13 cellular contexts compared by ENCODE assay signal in genomic region chr3:49690856-49691255, GRCh38. TPM values are rescaled to one million over a fixed set of nuclear protein-coding genes. Genes with fewer than 3 reads are reported as not detected.
DNase-seq lines count a peak whose midpoint lies in the region; ATAC-seq, FAIRE-seq and TF ChIP-seq lines count a peak whose summit lies in the region.
"Not testable (repeated sequence)": the region's sequence is repeated elsewhere in the genome, so short reads cannot be mapped to it uniquely, and the experiment has no call there.
"Had no signal": no experiment of that assay in that cellular context is flagged by ENCODE, and none has a peak within 500 bp of the region (broad histone marks: within the 10 kb centered on the region; RNA-seq: fewer than 3 reads in every experiment).

No MANE protein-coding gene starts in this region.

- not testable (repeated sequence) for H3K4me1 ChIP-seq in IMR-90 (ENCODE audit: control insufficient read depth, insufficient read depth, low read length)
- H3K4me1 ChIP-seq in K562 (replicated peaks in 1 of 2; ENCODE audit: control insufficient read depth in 2 of 2, insufficient read depth in 2 of 2, low read length in 2 of 2): peaks cover 6 to 33% of the 10 kb centered on the region in 2 experiments; a peak in 4 of 5 replicates
- peaks cover 60% of the 10 kb centered on the region for H3K4me1 ChIP-seq in left ventricle myocardium inferior

- not testable (repeated sequence) for ATAC-seq in CD4-positive, alpha-beta T cell (ENCODE audit: poor library complexity); IMR-90 (ENCODE audit: low read depth); activated T-cell treated with anti-CD3 and anti-CD28 coated beads, Interleukin-2, amount 50 U/mL, for 4 hours; K562; stimulated activated naive B cell treated with anti-CD40 and anti-IgM and Interleukin-4, amounts not matched to agents 10 μg/mL and 1 μg/mL and 100 μg/mL, for 72 hours (replicated peaks)

- H3K18ac ChIP-seq in IMR-90 (ENCODE audit: low read depth, low read length): not testable (repeated sequence)

- H3K4me3 Mint-ChIP-seq in CD4-positive, alpha-beta T cell: peak overlapping the region; percentile 97
- peak overlapping the region; percentile 95 for H3K4me3 Mint-ChIP-seq in T-helper 1 cell treated with Interleukin-12 subunit alpha and Interleukin-12 subunit beta and Interleukin-4 antibody, amounts not matched to agents 30 μg/mL and 1 μg/mL, for 36 hours
- H3K4me3 Mint-ChIP-seq in activated T-cell treated with anti-CD3 and anti-CD28 coated beads, Interleukin-2, amount 50 U/mL, for 4 hours: peak overlapping the region; percentile 97
- H3K4me3 Mint-ChIP-seq in nephron progenitor cell: peak overlapping the region; percentile 94
- H3K4me3 Mint-ChIP-seq in stimulated activated naive B cell treated with anti-CD40 and anti-IgM and Interleukin-4, amounts not matched to agents 10 μg/mL and 1 μg/mL and 100 μg/mL, for 72 hours: peak overlapping the region; percentile 19 to 98

- not testable (repeated sequence) for H3K9me1 ChIP-seq in IMR-90 (ENCODE audit: insufficient read depth, low read length); K562 (ENCODE audit: control insufficient read depth, insufficient read depth, low read length)

- DNase-seq in CD4-positive, alpha-beta T cell; IMR-90; activated T-cell treated with anti-CD3 and anti-CD28 coated beads, Interleukin-2, amount 50 U/mL, for 4 hours; K562 (ENCODE audit: extremely low read depth in 1 of 4, low spot score in 3 of 4); left ventricle myocardium inferior; nephron progenitor cell; stimulated activated naive B cell treated with anti-CD40 and anti-IgM and Interleukin-4, amounts not matched to agents 10 μg/mL and 1 μg/mL and 100 μg/mL, for 72 hours: not testable (repeated sequence)

- H4K5ac ChIP-seq in IMR-90 (ENCODE audit: low read depth, low read length): not testable (repeated sequence)

- not testable (repeated sequence) for H2BK20ac ChIP-seq in IMR-90 (ENCODE audit: low read depth, low read length)

- not testable (repeated sequence) for H3K4me3 ChIP-seq in IMR-90 (ENCODE audit: insufficient read depth, low read depth, low read length); K562
- peak overlapping the region; percentile 88 for H3K4me3 ChIP-seq in left ventricle myocardium inferior

- intact Hi-C loops in CD4-positive, alpha-beta T cell (cut with DNase I, micrococcal nuclease); IMR-90 (cut with micrococcal nuclease); K562 (cut with micrococcal nuclease); left ventricle myocardium inferior (cut with micrococcal nuclease): not testable (repeated sequence)

- H3K4me2 ChIP-seq in IMR-90 (ENCODE audit: low read depth, low read length) (0 out of 2 replicates have a peak overlapping the region, but pooled peaks have one; percentile 13), K562 (ENCODE audit: insufficient read depth, low read length) (peak overlapping the region; percentile 81; the same call in 1 of the 2 replicates)

- not testable (repeated sequence) for H4K91ac ChIP-seq in IMR-90 (ENCODE audit: insufficient read depth, low read depth, low read length)

- not testable (repeated sequence) for H4K8ac ChIP-seq in IMR-90 (ENCODE audit: low read depth in 2 of 2, low read length in 2 of 2)

- H3K9me3 ChIP-seq in CD4-positive, alpha-beta T cell (ENCODE audit: control insufficient read depth, low read length); IMR-90 (ENCODE audit: control insufficient read depth, insufficient read depth, low read length); K562 (replicated peaks; ENCODE audit: control insufficient read depth, insufficient read depth, low read depth, low read length); left ventricle myocardium inferior (replicated peaks): not testable (repeated sequence)

- not testable (repeated sequence) for H3K9ac ChIP-seq in IMR-90 (ENCODE audit: low read depth, low read length)
- peak overlapping the region in 1 of 2 experiments; percentile 68; a peak in 1 of 4 replicates for H3K9ac ChIP-seq in K562 (ENCODE audit: insufficient read depth in 1 of 2, low read depth in 2 of 2, low read length in 2 of 2)

- no CpG with 5 or more reads among the region's 3 CpGs for WGBS in IMR-90 (ENCODE audit: extremely low coverage in 2 of 2, insufficient read length in 1 of 2), 2 experiments
- WGBS in K562 (ENCODE audit: insufficient coverage, low coverage, missing lambda C conversion rate): 100% methylated on average over 1 of the region's 3 CpGs

- not testable (repeated sequence) for TF ChIP-seq CTCF in CD4-positive, alpha-beta T cell (IDR thresholded peaks at IDR 0.05); IMR-90 (conservative IDR thresholded peaks at IDR 0.05; ENCODE audit: low read depth, low read length); K562 (IDR thresholded peaks at IDR 0.05 in 2 of 3, conservative IDR thresholded peaks at IDR 0.05 in 1 of 3; ENCODE audit: insufficient read depth in 2 of 3, low read depth in 1 of 3, low read length in 3 of 3); left ventricle myocardium inferior (IDR thresholded peaks at IDR 0.05; ENCODE audit: borderline replicate concordance); nephron progenitor cell (IDR thresholded peaks at IDR 0.05)

- H3K27me3 ChIP-seq in CD4-positive, alpha-beta T cell (ENCODE audit: control insufficient read depth, insufficient read depth, low read length); IMR-90 (ENCODE audit: control insufficient read depth, insufficient read depth, low read length); K562 (ENCODE audit: control insufficient read depth in 2 of 2, insufficient read depth in 2 of 2, low read length in 2 of 2): not testable (repeated sequence)
- H3K27me3 ChIP-seq in left ventricle myocardium inferior (ENCODE audit: low read depth): peaks cover 14% of the 10 kb centered on the region

- dilution Hi-C loops in IMR-90 (cut with HindIII; ENCODE audit: low sequenced_read_pairs, unreplicated experiment): not testable (repeated sequence)

- not testable (repeated sequence) for H2BK120ac ChIP-seq in IMR-90 (ENCODE audit: low read depth, low read length)

- peaks cover 12% of the 10 kb centered on the region for H3K36me3 Mint-ChIP-seq in CD4-positive, alpha-beta T cell (ENCODE audit: low read depth)
- H3K36me3 Mint-ChIP-seq in T-helper 1 cell treated with Interleukin-12 subunit alpha and Interleukin-12 subunit beta and Interleukin-4 antibody, amounts not matched to agents 30 μg/mL and 1 μg/mL, for 36 hours (ENCODE audit: low read depth); activated T-cell treated with anti-CD3 and anti-CD28 coated beads, Interleukin-2, amount 50 U/mL, for 4 hours (ENCODE audit: insufficient read depth); nephron progenitor cell (ENCODE audit: low read depth); stimulated activated naive B cell treated with anti-CD40 and anti-IgM and Interleukin-4, amounts not matched to agents 10 μg/mL and 1 μg/mL and 100 μg/mL, for 72 hours: not testable (repeated sequence)

- not testable (repeated sequence) for H3K27ac ChIP-seq in CD4-positive, alpha-beta T cell (ENCODE audit: low read depth, low read length); IMR-90 (ENCODE audit: insufficient read depth, low read length); K562 (ENCODE audit: extremely low read depth, low read depth, low read length); left ventricle myocardium inferior (replicated peaks)

- H3K56ac ChIP-seq in IMR-90 (ENCODE audit: extremely low read depth, insufficient read depth, low read length): not testable (repeated sequence)

- H3K36me3 ChIP-seq in IMR-90 (ENCODE audit: control insufficient read depth, insufficient read depth, low read length); K562 (ENCODE audit: control insufficient read depth, insufficient read depth, low read length); left ventricle myocardium inferior: not testable (repeated sequence)

- H2AK5ac ChIP-seq in IMR-90 (ENCODE audit: low read depth, low read length): not testable (repeated sequence)

- not testable (repeated sequence) for TF ChIP-seq RAD21 in IMR-90 (IDR thresholded peaks at IDR 0.05; ENCODE audit: low read length); K562 (CRISPR knock-in tag; conservative IDR thresholded peaks at IDR 0.05 in 1 of 2, IDR thresholded peaks at IDR 0.05 in 1 of 2)

- H3K79me2 ChIP-seq in K562 (ENCODE audit: control insufficient read depth, insufficient read depth, low read length): peaks cover 26% of the 10 kb centered on the region

- not testable (repeated sequence) for TF ChIP-seq EP300 in K562 (IDR thresholded peaks at IDR 0.05; ENCODE audit: low read length)

- in situ Hi-C loops in IMR-90 (cut with MboI; ENCODE audit: low sequenced_read_pairs); K562 (cut with MboI): not testable (repeated sequence)

- not testable (repeated sequence) for H2BK15ac ChIP-seq in IMR-90 (ENCODE audit: low read depth, low read length)

- not testable (repeated sequence) for TF ChIP-seq POLR2A in IMR-90 (IDR thresholded peaks at IDR 0.05; ENCODE audit: low read depth, low read length); K562 (conservative IDR thresholded peaks at IDR 0.05)

- not testable (repeated sequence) for H3K9me3 Mint-ChIP-seq in CD4-positive, alpha-beta T cell; T-helper 1 cell treated with Interleukin-12 subunit alpha and Interleukin-12 subunit beta and Interleukin-4 antibody, amounts not matched to agents 30 μg/mL and 1 μg/mL, for 36 hours; activated T-cell treated with anti-CD3 and anti-CD28 coated beads, Interleukin-2, amount 50 U/mL, for 4 hours; nephron progenitor cell; stimulated activated naive B cell treated with anti-CD40 and anti-IgM and Interleukin-4, amounts not matched to agents 10 μg/mL and 1 μg/mL and 100 μg/mL, for 72 hours

- not testable (repeated sequence) for H2AK9ac ChIP-seq in IMR-90 (replicated peaks; ENCODE audit: low read depth, low read length, poor library complexity)

- not testable (repeated sequence) for H2AFZ ChIP-seq in IMR-90 (replicated peaks; ENCODE audit: low read length, poor library complexity); K562 (ENCODE audit: low read depth, low read length)

- H3K4ac ChIP-seq in IMR-90 (ENCODE audit: low read depth, low read length): not testable (repeated sequence)

- not testable (repeated sequence) for FAIRE-seq in K562 (lab: Jason Lieb, UNC)

- H3K27ac Mint-ChIP-seq in CD4-positive, alpha-beta T cell: peak overlapping the region; percentile 5
- H3K27ac Mint-ChIP-seq in T-helper 1 cell treated with Interleukin-12 subunit alpha and Interleukin-12 subunit beta and Interleukin-4 antibody, amounts not matched to agents 30 μg/mL and 1 μg/mL, for 36 hours; nephron progenitor cell: not testable (repeated sequence)
- H3K27ac Mint-ChIP-seq in stimulated activated naive B cell treated with anti-CD40 and anti-IgM and Interleukin-4, amounts not matched to agents 10 μg/mL and 1 μg/mL and 100 μg/mL, for 72 hours: peak overlapping the region; percentile 25

- H3K4me1 Mint-ChIP-seq in CD4-positive, alpha-beta T cell (ENCODE audit: low read depth): peaks cover 43% of the 10 kb centered on the region
- H3K4me1 Mint-ChIP-seq in T-helper 1 cell treated with Interleukin-12 subunit alpha and Interleukin-12 subunit beta and Interleukin-4 antibody, amounts not matched to agents 30 μg/mL and 1 μg/mL, for 36 hours (ENCODE audit: low read depth): peaks cover 20% of the 10 kb centered on the region
- peaks cover 38% of the 10 kb centered on the region for H3K4me1 Mint-ChIP-seq in activated T-cell treated with anti-CD3 and anti-CD28 coated beads, Interleukin-2, amount 50 U/mL, for 4 hours (ENCODE audit: low read depth)
- peaks cover 48% of the 10 kb centered on the region for H3K4me1 Mint-ChIP-seq in nephron progenitor cell
- peaks cover 24 to 56% of the 10 kb centered on the region in 2 donors for H3K4me1 Mint-ChIP-seq in stimulated activated naive B cell treated with anti-CD40 and anti-IgM and Interleukin-4, amounts not matched to agents 10 μg/mL and 1 μg/mL and 100 μg/mL, for 72 hours

- POLR2A ChIA-PET in CD4-positive, alpha-beta T cell (lab: Charles Lee); IMR-90 (lab: Charles Lee; ENCODE audit: unreplicated experiment): not testable (repeated sequence)
- POLR2A ChIA-PET in K562 (lab: Yijun Ruan, JAX): interaction anchor here (0.8 kb wide), 1 partner anchor 151 kb away, joined by 4 read pairs; no protein-coding TSS in a partner anchor

- not testable (repeated sequence) for H3K14ac ChIP-seq in IMR-90 (replicated peaks; ENCODE audit: low read depth, low read length)

- H3K27me3 Mint-ChIP-seq in CD4-positive, alpha-beta T cell; T-helper 1 cell treated with Interleukin-12 subunit alpha and Interleukin-12 subunit beta and Interleukin-4 antibody, amounts not matched to agents 30 μg/mL and 1 μg/mL, for 36 hours (ENCODE audit: low read depth); activated T-cell treated with anti-CD3 and anti-CD28 coated beads, Interleukin-2, amount 50 U/mL, for 4 hours (ENCODE audit: low read depth); nephron progenitor cell (ENCODE audit: low read depth, poor library complexity); stimulated activated naive B cell treated with anti-CD40 and anti-IgM and Interleukin-4, amounts not matched to agents 10 μg/mL and 1 μg/mL and 100 μg/mL, for 72 hours: not testable (repeated sequence)

- CTCF ChIA-PET in CD4-positive, alpha-beta T cell (lab: Charles Lee); IMR-90 (lab: Yijun Ruan, JAX); K562 (lab: Yijun Ruan, JAX; ENCODE audit: low intra/inter-chr PET ratio): not testable (repeated sequence)

- peaks cover 7 to 36% of the 10 kb centered on the region in 2 experiments for H3K79me1 ChIP-seq in IMR-90 (ENCODE audit: low read depth in 1 of 2, low read length in 2 of 2)

- not testable (repeated sequence) for H3K23ac ChIP-seq in IMR-90 (ENCODE audit: low read depth, low read length)

- not testable (repeated sequence) for BruUV-seq in IMR-90 (replicated peaks; lab: Mats Ljungman, UMichigan); K562 (replicated peaks; lab: Mats Ljungman, UMichigan)

- H4K20me1 ChIP-seq in IMR-90 (ENCODE audit: insufficient read depth, low read length); K562 (replicated peaks; ENCODE audit: control insufficient read depth, insufficient read depth, low read length): not testable (repeated sequence)

- not testable (repeated sequence) for H2BK5ac ChIP-seq in IMR-90 (ENCODE audit: low read depth, low read length, poor library complexity, severe bottlenecking)

RNA-seq across cellular contexts. Expression of gene RNF123, which starts 1.5 kb away (rescaled TPM):
- total RNA-seq in CD4-positive, alpha-beta T cell: 10 to 100 TPM; 28.8 to 29.7 TPM
- total RNA-seq in IMR-90 (2012; rRNA removed) (10.8 and 13.4 TPM in 2 replicates), K562 (2014; rRNA removed) (15.0 and 24.2 TPM in 2 replicates), K562 (2014; rRNA removed; fragmentation: Illumina TruSeq; extraction: Trizol) (12.5 and 17.5 TPM in 2 replicates), K562 (2015; rRNA removed; fragmentation: Illumina TruSeq; extraction: Trizol) (14.4 and 15.6 TPM in 2 replicates), K562 (2021) (44.6 and 53.1 TPM in 2 replicates), left ventricle myocardium inferior (48.6 TPM)
- polyA plus RNA-seq in IMR-90 (2012; rRNA removed) (37.7 and 45.6 TPM in 2 replicates), K562 (2011; rRNA removed) (30.4 and 48.7 TPM in 2 replicates), K562 (2014; fragmentation: Illumina TruSeq; extraction: Trizol) (28.8 and 29.6 TPM in 2 replicates), K562 (2014; fragmentation: Nextera tagmentation; extraction: Ambion mirVana) (1 to 10 TPM; 8.7 to 8.8 TPM), K562 (2014; rRNA removed) (34.2 and 35.0 TPM in 2 replicates)
- polyA plus RNA-seq in IMR-90 (2012; cell fraction: cytosol; rRNA removed): 28.6 and 37.8 TPM in 2 replicates
- 86.9 and 207 TPM in 2 replicates for polyA plus RNA-seq in IMR-90 (2012; cell fraction: nucleus; rRNA removed; ENCODE audit: low replicate concordance)
- 10 to 100 TPM; 34.0 to 41.4 (median 35.4) TPM for total RNA-seq in activated T-cell treated with anti-CD3 and anti-CD28 coated beads, Interleukin-2, amount 50 U/mL, for 4 hours
- 60.1 and 195 TPM in 2 replicates for total RNA-seq in K562 (2011; cell fraction: chromatin; rRNA removed; ENCODE audit: low replicate concordance)
- 128 and 136 TPM in 2 replicates for total RNA-seq in K562 (2011; cell fraction: nucleolus; rRNA removed)
- 70.7 and 81.4 TPM in 2 replicates for total RNA-seq in K562 (2011; cell fraction: nucleoplasm; rRNA removed)
- 44.7 and 74.3 TPM in 2 replicates for polyA plus RNA-seq in K562 (2011; cell fraction: cytosol; rRNA removed)
- polyA plus RNA-seq in K562 (2011; cell fraction: nucleus; rRNA removed): 195 and 281 TPM in 2 replicates
- 22.8 and 35.5 TPM in 2 replicates for polyA plus RNA-seq in K562 (2012)
- polyA minus RNA-seq in K562 (2011; rRNA and poly(A)+ RNA removed): 22.1 and 29.0 TPM in 2 replicates
- polyA minus RNA-seq in K562 (2011; cell fraction: cytosol; rRNA and poly(A)+ RNA removed): 28.9 and 31.4 TPM in 2 replicates
- 45.0 and 58.2 TPM in 2 replicates for polyA minus RNA-seq in K562 (2011; cell fraction: nucleus; rRNA and poly(A)+ RNA removed)

RNA-seq across cellular contexts. Expression of gene MST1, which starts 1.6 kb away (rescaled TPM):
- total RNA-seq in CD4-positive, alpha-beta T cell: 1 to 10 TPM; 7.8 TPM
- total RNA-seq in IMR-90 (2012; rRNA removed) (1.1 and 1.3 TPM in 2 replicates), K562 (2014; rRNA removed) (0.23 and 0.57 TPM in 2 replicates), K562 (2014; rRNA removed; fragmentation: Illumina TruSeq; extraction: Trizol) (0.51 TPM in 1 of 2 replicates, not detected in the other), K562 (2015; rRNA removed; fragmentation: Illumina TruSeq; extraction: Trizol) (0.26 and 0.40 TPM in 2 replicates), K562 (2021) (1.2 and 1.4 TPM in 2 replicates), left ventricle myocardium inferior (5.4 TPM)
- polyA plus RNA-seq in IMR-90 (2012; rRNA removed) (13.0 and 16.6 TPM in 2 replicates), K562 (2011; rRNA removed) (1.3 and 4.3 TPM in 2 replicates), K562 (2014; fragmentation: Illumina TruSeq; extraction: Trizol) (0.30 and 1.1 TPM in 2 replicates), K562 (2014; fragmentation: Nextera tagmentation; extraction: Ambion mirVana) (under 1 TPM; 0.08 to 0.10 TPM), K562 (2014; rRNA removed) (1.8 and 5.0 TPM in 2 replicates)
- polyA plus RNA-seq in IMR-90 (2012; cell fraction: cytosol; rRNA removed): 2.9 and 4.5 TPM in 2 replicates
- polyA plus RNA-seq in IMR-90 (2012; cell fraction: nucleus; rRNA removed; ENCODE audit: low replicate concordance): 161 and 240 TPM in 2 replicates
- 1 to 10 TPM; 4.1 to 5.7 (median 4.7) TPM for total RNA-seq in activated T-cell treated with anti-CD3 and anti-CD28 coated beads, Interleukin-2, amount 50 U/mL, for 4 hours
- total RNA-seq in K562 (2011; cell fraction: chromatin; rRNA removed; ENCODE audit: low replicate concordance): 3.9 and 10.8 TPM in 2 replicates
- total RNA-seq in K562 (2011; cell fraction: nucleolus; rRNA removed): 8.2 and 12.5 TPM in 2 replicates
- total RNA-seq in K562 (2011; cell fraction: nucleoplasm; rRNA removed): 5.0 and 5.1 TPM in 2 replicates
- polyA plus RNA-seq in K562 (2011; cell fraction: cytosol; rRNA removed): 0.94 and 1.4 TPM in 2 replicates
- polyA plus RNA-seq in K562 (2011; cell fraction: nucleus; rRNA removed): 35.5 and 64.0 TPM in 2 replicates
- polyA plus RNA-seq in K562 (2012): 3.4 and 6.1 TPM in 2 replicates
- polyA minus RNA-seq in K562 (2011; rRNA and poly(A)+ RNA removed): 0.56 and 1.1 TPM in 2 replicates
- polyA minus RNA-seq in K562 (2011; cell fraction: cytosol; rRNA and poly(A)+ RNA removed): 1.0 and 1.2 TPM in 2 replicates
- polyA minus RNA-seq in K562 (2011; cell fraction: nucleus; rRNA and poly(A)+ RNA removed): 3.1 and 6.1 TPM in 2 replicates

RNA-seq across cellular contexts. Expression of gene APEH, which starts 16.7 kb away (rescaled TPM):
- 10 to 100 TPM; 44.3 to 45.5 TPM for total RNA-seq in CD4-positive, alpha-beta T cell
- total RNA-seq in IMR-90 (2012; rRNA removed): 116 and 142 TPM in 2 replicates
- polyA plus RNA-seq in IMR-90 (2012; rRNA removed): 84.3 and 89.2 TPM in 2 replicates
- 47.3 and 89.1 TPM in 2 replicates for polyA plus RNA-seq in IMR-90 (2012; cell fraction: cytosol; rRNA removed)
- 86.8 and 174 TPM in 2 replicates for polyA plus RNA-seq in IMR-90 (2012; cell fraction: nucleus; rRNA removed; ENCODE audit: low replicate concordance)
- total RNA-seq in activated T-cell treated with anti-CD3 and anti-CD28 coated beads, Interleukin-2, amount 50 U/mL, for 4 hours: 100 to 1,000 TPM; 129 to 183 (median 171) TPM
- total RNA-seq in K562 (2011; cell fraction: chromatin; rRNA removed; ENCODE audit: low replicate concordance): 167 and 504 TPM in 2 replicates
- 286 and 325 TPM in 2 replicates for total RNA-seq in K562 (2011; cell fraction: nucleolus; rRNA removed)
- 167 and 176 TPM in 2 replicates for total RNA-seq in K562 (2011; cell fraction: nucleoplasm; rRNA removed)
- 142 and 162 TPM in 2 replicates for total RNA-seq in K562 (2014; rRNA removed)
- 74.1 and 104 TPM in 2 replicates for total RNA-seq in K562 (2014; rRNA removed; fragmentation: Illumina TruSeq; extraction: Trizol)
- total RNA-seq in K562 (2015; rRNA removed; fragmentation: Illumina TruSeq; extraction: Trizol): 126 and 127 TPM in 2 replicates
- total RNA-seq in K562 (2021): 174 and 177 TPM in 2 replicates
- 116 and 117 TPM in 2 replicates for polyA plus RNA-seq in K562 (2011; rRNA removed)
- polyA plus RNA-seq in K562 (2011; cell fraction: cytosol; rRNA removed): 143 and 217 TPM in 2 replicates
- 281 and 331 TPM in 2 replicates for polyA plus RNA-seq in K562 (2011; cell fraction: nucleus; rRNA removed)
- 148 and 159 TPM in 2 replicates for polyA plus RNA-seq in K562 (2012)
- polyA plus RNA-seq in K562 (2014; fragmentation: Illumina TruSeq; extraction: Trizol): 120 and 130 TPM in 2 replicates
- 10 to 100 TPM; 70.9 to 72.6 TPM for polyA plus RNA-seq in K562 (2014; fragmentation: Nextera tagmentation; extraction: Ambion mirVana)
- 111 and 122 TPM in 2 replicates for polyA plus RNA-seq in K562 (2014; rRNA removed)
- polyA minus RNA-seq in K562 (2011; rRNA and poly(A)+ RNA removed): 104 and 133 TPM in 2 replicates
- 123 and 130 TPM in 2 replicates for polyA minus RNA-seq in K562 (2011; cell fraction: cytosol; rRNA and poly(A)+ RNA removed)
- polyA minus RNA-seq in K562 (2011; cell fraction: nucleus; rRNA and poly(A)+ RNA removed): 142 and 151 TPM in 2 replicates
- 99.0 TPM for total RNA-seq in left ventricle myocardium inferior

RNA-seq across cellular contexts. Expression of gene AMIGO3, which starts 28.6 kb away (rescaled TPM):
- total RNA-seq in CD4-positive, alpha-beta T cell: 1 to 10 TPM in 1 of 2 experiments, under 1 TPM in 1; 0.82 to 1.3 TPM
- total RNA-seq in IMR-90 (2012; rRNA removed) (not detected in 2 replicates), K562 (2014; rRNA removed) (0.68 and 1.4 TPM in 2 replicates), K562 (2014; rRNA removed; fragmentation: Illumina TruSeq; extraction: Trizol) (not detected in 2 replicates), K562 (2015; rRNA removed; fragmentation: Illumina TruSeq; extraction: Trizol) (0.26 TPM in 1 of 2 replicates, not detected in the other), K562 (2021) (0.18 and 0.44 TPM in 2 replicates), left ventricle myocardium inferior (not detected)
- polyA plus RNA-seq in IMR-90 (2012; rRNA removed) (1.5 and 2.7 TPM in 2 replicates), K562 (2011; rRNA removed) (0.13 and 0.41 TPM in 2 replicates), K562 (2014; fragmentation: Illumina TruSeq; extraction: Trizol) (0.18 TPM in 1 of 2 replicates, not detected in the other), K562 (2014; fragmentation: Nextera tagmentation; extraction: Ambion mirVana) (not detected), K562 (2014; rRNA removed) (2.0 and 2.8 TPM in 2 replicates)
- 1.5 TPM in 1 of 2 replicates, not detected in the other for polyA plus RNA-seq in IMR-90 (2012; cell fraction: cytosol; rRNA removed)
- 4.6 and 28.0 TPM in 2 replicates for polyA plus RNA-seq in IMR-90 (2012; cell fraction: nucleus; rRNA removed; ENCODE audit: low replicate concordance)
- under 1 TPM in 1 of 3 donors, not detected in 2; 0.11 TPM for total RNA-seq in activated T-cell treated with anti-CD3 and anti-CD28 coated beads, Interleukin-2, amount 50 U/mL, for 4 hours
- total RNA-seq in K562 (2011; cell fraction: chromatin; rRNA removed; ENCODE audit: low replicate concordance): 5.9 TPM in 1 of 2 replicates, not detected in the other
- 5.9 and 8.8 TPM in 2 replicates for total RNA-seq in K562 (2011; cell fraction: nucleolus; rRNA removed)
- total RNA-seq in K562 (2011; cell fraction: nucleoplasm; rRNA removed): 0.51 TPM in 1 of 2 replicates, not detected in the other
- polyA plus RNA-seq in K562 (2011; cell fraction: cytosol; rRNA removed): 3.1 TPM in 1 of 2 replicates, not detected in the other
- polyA plus RNA-seq in K562 (2011; cell fraction: nucleus; rRNA removed): 2.6 and 8.7 TPM in 2 replicates
- polyA plus RNA-seq in K562 (2012): 0.61 and 4.4 TPM in 2 replicates
- not detected in 2 replicates for polyA minus RNA-seq in K562 (2011; rRNA and poly(A)+ RNA removed)
- polyA minus RNA-seq in K562 (2011; cell fraction: cytosol; rRNA and poly(A)+ RNA removed): 0.38 and 2.4 TPM in 2 replicates
- 2.4 and 3.3 TPM in 2 replicates for polyA minus RNA-seq in K562 (2011; cell fraction: nucleus; rRNA and poly(A)+ RNA removed)
- total RNA-seq: foreskin keratinocyte, liver, mucosa of descending colon, Right ventricle myocardium inferior, ureter had no signal

RNA-seq across cellular contexts. Expression of gene GMPPB, which starts 32.9 kb away (rescaled TPM):
- total RNA-seq in CD4-positive, alpha-beta T cell: 10 to 100 TPM; 39.0 to 41.4 TPM
- total RNA-seq in IMR-90 (2012; rRNA removed): 35.8 and 37.3 TPM in 2 replicates
- 27.9 and 29.5 TPM in 2 replicates for polyA plus RNA-seq in IMR-90 (2012; rRNA removed)
- polyA plus RNA-seq in IMR-90 (2012; cell fraction: cytosol; rRNA removed): 20.4 and 33.3 TPM in 2 replicates
- 39.1 and 75.9 TPM in 2 replicates for polyA plus RNA-seq in IMR-90 (2012; cell fraction: nucleus; rRNA removed; ENCODE audit: low replicate concordance)
- total RNA-seq in activated T-cell treated with anti-CD3 and anti-CD28 coated beads, Interleukin-2, amount 50 U/mL, for 4 hours: 10 to 100 TPM; 67.0 to 71.8 (median 67.4) TPM
- 23.6 and 70.2 TPM in 2 replicates for total RNA-seq in K562 (2011; cell fraction: chromatin; rRNA removed; ENCODE audit: low replicate concordance)
- 47.0 and 56.7 TPM in 2 replicates for total RNA-seq in K562 (2011; cell fraction: nucleolus; rRNA removed)
- total RNA-seq in K562 (2011; cell fraction: nucleoplasm; rRNA removed): 29.1 and 36.1 TPM in 2 replicates
- total RNA-seq in K562 (2014; rRNA removed): 11.0 and 18.0 TPM in 2 replicates
- total RNA-seq in K562 (2014; rRNA removed; fragmentation: Illumina TruSeq; extraction: Trizol): 4.3 and 5.5 TPM in 2 replicates
- total RNA-seq in K562 (2015; rRNA removed; fragmentation: Illumina TruSeq; extraction: Trizol): 8.8 and 9.2 TPM in 2 replicates
- total RNA-seq in K562 (2021): 16.4 and 17.4 TPM in 2 replicates
- polyA plus RNA-seq in K562 (2011; rRNA removed): 8.1 and 10.3 TPM in 2 replicates
- 8.4 and 10.6 TPM in 2 replicates for polyA plus RNA-seq in K562 (2011; cell fraction: cytosol; rRNA removed)
- polyA plus RNA-seq in K562 (2011; cell fraction: nucleus; rRNA removed): 36.7 and 37.8 TPM in 2 replicates
- 11.6 and 18.7 TPM in 2 replicates for polyA plus RNA-seq in K562 (2012)
- polyA plus RNA-seq in K562 (2014; fragmentation: Illumina TruSeq; extraction: Trizol): 5.8 and 7.4 TPM in 2 replicates
- polyA plus RNA-seq in K562 (2014; fragmentation: Nextera tagmentation; extraction: Ambion mirVana): under 1 TPM; 0.53 to 0.92 TPM
- 11.3 and 13.3 TPM in 2 replicates for polyA plus RNA-seq in K562 (2014; rRNA removed)
- polyA minus RNA-seq in K562 (2011; rRNA and poly(A)+ RNA removed): 7.8 and 8.5 TPM in 2 replicates
- 6.6 and 7.7 TPM in 2 replicates for polyA minus RNA-seq in K562 (2011; cell fraction: cytosol; rRNA and poly(A)+ RNA removed)
- polyA minus RNA-seq in K562 (2011; cell fraction: nucleus; rRNA and poly(A)+ RNA removed): 22.8 and 34.7 TPM in 2 replicates
- 15.1 TPM for total RNA-seq in left ventricle myocardium inferior
